Comparison of ENCODE assay signal across 9 cellular contexts in the genomic region with DNA sequence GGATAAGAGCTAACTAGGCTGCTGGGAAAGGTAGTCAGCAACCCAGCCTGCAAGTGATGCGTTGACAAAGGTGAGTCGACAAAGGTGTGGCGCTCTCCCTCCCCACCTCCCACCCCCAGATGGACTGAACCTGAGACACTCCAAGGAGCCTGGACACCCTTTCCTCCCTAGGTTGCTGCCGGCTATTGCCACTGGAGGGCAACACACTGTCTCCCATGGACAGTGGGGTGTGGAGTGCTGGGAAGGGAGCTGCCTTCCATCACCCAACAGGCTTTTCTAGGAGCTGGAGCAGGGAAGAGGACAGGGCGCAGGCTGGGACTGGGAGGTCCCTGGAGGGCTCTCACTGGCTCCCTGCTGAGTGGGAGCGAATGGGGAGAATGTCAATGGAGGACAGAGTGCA.
A peak's percentile ranks its signal among the peaks of the same experiment; 100 is the strongest.
DNase-seq lines count a peak whose midpoint lies in the region; ATAC-seq, FAIRE-seq and TF ChIP-seq lines count a peak whose summit lies in the region.
"Had no signal": no experiment of that assay in that cellular context is flagged by ENCODE, and none has a peak within 500 bp of the region (broad histone marks: within the 10 kb centered on the region; RNA-seq: fewer than 3 reads in every experiment).

No MANE protein-coding gene starts in this region.

- no peak for FAIRE-seq in frontal cortex (lab: Jason Lieb, UNC)

- DNase-seq in NCI-H2227 (lab: John Stamatoyannopoulos, UW; ENCODE audit: unreplicated experiment) (peak; percentile 13), NCI-H2227 treated with DMSO at 0.1 percent for 48 hours (lab: John Stamatoyannopoulos, UW) (no peak), RWPE1 (ENCODE audit: low spot score) (peak; percentile 88), frontal cortex (ENCODE audit: low spot score in 2 of 2) (peak; percentile 60 to 74), stromal cell of bone marrow (ENCODE audit: low read depth) (peak; percentile 16), T-helper 2 cell (no peak)
- DNase-seq in activated CD4-positive, alpha-beta T cell treated with anti-CD3 and anti-CD28 coated beads, Interleukin-2, amount 10 ng/mL, durations not matched to agents 7 days and 5 days, result no peak

- H3K27ac ChIP-seq in RWPE1, result no peak overlapping the region
- H3K27ac ChIP-seq: skin epidermis had no signal

- no peaks in the 10 kb centered on the region for H3K9me3 Mint-ChIP-seq in activated CD4-positive, alpha-beta T cell treated with anti-CD3 and anti-CD28 coated beads, Interleukin-2, amount 10 ng/mL, durations not matched to agents 7 days and 5 days

- H3K4me1 Mint-ChIP-seq in activated CD4-positive, alpha-beta T cell treated with anti-CD3 and anti-CD28 coated beads, Interleukin-2, amount 10 ng/mL, durations not matched to agents 7 days and 5 days, result no peaks in the 10 kb centered on the region

- peaks cover 44% of the 10 kb centered on the region for H3K27me3 Mint-ChIP-seq in activated CD4-positive, alpha-beta T cell treated with anti-CD3 and anti-CD28 coated beads, Interleukin-2, amount 10 ng/mL, durations not matched to agents 7 days and 5 days

- ATAC-seq in HG03095 (IDR thresholded peaks at IDR 0.05; ENCODE audit: unreplicated experiment), result no peak

- no peak overlapping the region for H3K27ac Mint-ChIP-seq in activated CD4-positive, alpha-beta T cell treated with anti-CD3 and anti-CD28 coated beads, Interleukin-2, amount 10 ng/mL, durations not matched to agents 7 days and 5 days

- H3K36me3 Mint-ChIP-seq in activated CD4-positive, alpha-beta T cell treated with anti-CD3 and anti-CD28 coated beads, Interleukin-2, amount 10 ng/mL, durations not matched to agents 7 days and 5 days (ENCODE audit: low read depth), result no peaks in the 10 kb centered on the region

- CTCF ChIA-PET in RWPE1 (lab: Yijun Ruan, JAX), result interaction anchor here (0.5 to 7.4 kb wide), 19 partner anchors 9 to 203 kb away, joined by 3 to 106 read pairs (median 4); a partner anchor contains a TSS
- CTCF ChIA-PET in activated CD4-positive, alpha-beta T cell treated with anti-CD3 and anti-CD28 coated beads, Interleukin-2, amount 10 ng/mL, durations not matched to agents 7 days and 5 days (lab: Charles Lee), result no interaction called here

- H3K4me3 Mint-ChIP-seq in activated CD4-positive, alpha-beta T cell treated with anti-CD3 and anti-CD28 coated beads, Interleukin-2, amount 10 ng/mL, durations not matched to agents 7 days and 5 days, result no peak overlapping the region

- no peak; the same call in 1 of the 2 replicates for TF ChIP-seq CTCF in RWPE1 (conservative IDR thresholded peaks at IDR 0.05; ENCODE audit: low read depth)

- POLR2A ChIA-PET in RWPE1 (lab: Yijun Ruan, JAX; ENCODE audit: low non-redundant PET), result interaction anchor here (0.6 to 0.7 kb wide), 3 partner anchors 41 to 121 kb away, joined by 3 to 4 read pairs (median 3); a partner anchor contains a TSS
- POLR2A ChIA-PET in activated CD4-positive, alpha-beta T cell treated with anti-CD3 and anti-CD28 coated beads, Interleukin-2, amount 10 ng/mL, durations not matched to agents 7 days and 5 days (lab: Charles Lee), result no interaction called here

Comparison
In these comparisons a context has a peak if more than half of its experiments do, and no peak if none do; other contexts are left out.
1. DNase-seq: peak in NCI-H2227 (single experiment), RWPE1 (single experiment), frontal cortex (2 of 2) and stromal cell of bone marrow (single experiment); none in NCI-H2227 treated with DMSO at 0.1 percent for 48 hours (single experiment), activated CD4-positive, alpha-beta T cell treated with anti-CD3 and anti-CD28 coated beads, Interleukin-2, amount 10 ng/mL, durations not matched to agents 7 days and 5 days (single experiment) and T-helper 2 cell (0 of 5).